Comparison of ENCODE assay signal across 24 cellular contexts in the genomic region with DNA sequence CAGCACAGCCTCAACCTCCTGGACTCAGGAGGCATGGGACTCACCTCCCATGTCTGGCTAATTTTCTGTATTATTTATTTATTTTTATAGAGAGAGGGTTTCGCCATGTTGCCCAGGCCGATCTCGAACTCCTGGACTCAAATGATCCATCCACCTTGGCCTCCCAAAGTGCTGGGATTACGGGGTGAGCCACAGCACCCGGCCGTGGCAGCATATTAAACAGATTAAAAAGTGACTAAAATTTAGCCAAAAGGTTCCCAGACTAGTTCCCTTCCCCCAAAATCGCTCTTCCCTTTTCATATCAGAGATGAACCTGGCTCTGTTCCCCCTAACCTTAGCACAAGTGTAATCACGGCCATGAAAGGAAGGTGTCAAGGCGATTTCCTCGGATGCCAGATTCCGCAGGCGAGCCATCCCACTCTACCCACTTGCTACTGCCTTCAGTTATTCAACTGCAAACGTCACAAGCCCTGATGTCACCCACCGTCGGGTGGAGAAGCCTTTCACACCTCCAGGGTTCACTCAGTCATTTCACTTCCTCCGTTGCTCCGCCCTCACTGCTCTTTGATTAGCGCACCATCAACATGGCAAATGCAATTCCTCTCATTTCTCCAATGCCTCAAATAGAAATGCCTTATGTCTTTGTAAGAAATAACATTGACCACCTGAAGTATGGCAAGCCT.
DNase-seq lines count a peak whose midpoint lies in the region; ATAC-seq and TF ChIP-seq lines count a peak whose summit lies in the region.
"Had no signal": no experiment of that assay in that cellular context is flagged by ENCODE, and none has a peak within 500 bp of the region (broad histone marks: within the 10 kb centered on the region; RNA-seq: fewer than 3 reads in every experiment).

No MANE protein-coding gene starts in this region.

- no peaks in the 10 kb centered on the region for H3K36me3 Mint-ChIP-seq in activated CD8-positive, alpha-beta T cell treated with anti-CD3 and anti-CD28 coated beads for 36 hours (ENCODE audit: low read depth)

- H3K9me3 Mint-ChIP-seq in activated CD8-positive, alpha-beta T cell treated with anti-CD3 and anti-CD28 coated beads for 36 hours = no peaks in the 10 kb centered on the region
- H3K9me3 Mint-ChIP-seq: neural crest cell had no signal

- ATAC-seq in activated CD8-positive, alpha-beta T cell treated with anti-CD3 and anti-CD28 coated beads for 36 hours = peak; percentile 53
- ATAC-seq in left colon = peak; percentile 18
- no peak for ATAC-seq in GM19328 (IDR thresholded peaks at IDR 0.05; ENCODE audit: unreplicated experiment)
- ATAC-seq: left lung, mucosa of descending colon had no signal

- no peak overlapping the region for H3K27ac Mint-ChIP-seq in activated CD8-positive, alpha-beta T cell treated with anti-CD3 and anti-CD28 coated beads for 36 hours

- no peak overlapping the region for H3K4me3 Mint-ChIP-seq in activated CD8-positive, alpha-beta T cell treated with anti-CD3 and anti-CD28 coated beads for 36 hours
- H3K4me3 Mint-ChIP-seq: neural crest cell had no signal

- peak; percentile 11 for DNase-seq in stimulated activated CD4-positive, alpha-beta T cell treated with anti-CD3 and anti-CD28 coated beads, Interleukin-1b, Interleukin-23, amount 100 ng/mL, for 48 hours
- no peak for DNase-seq in stimulated activated CD4-positive, alpha-beta T cell treated with anti-CD3 and anti-CD28 coated beads, Interleukin-2, amount 100 ng/mL, for 24 hours
- DNase-seq in activated CD8-positive, alpha-beta T cell treated with anti-CD3 and anti-CD28 coated beads for 36 hours = peak; percentile 41
- DNase-seq in left colon (no peak), ureter (ENCODE audit: low spot score) (peak; percentile 22), NOMO-1 (lab: John Stamatoyannopoulos, UW; ENCODE audit: unreplicated experiment in 2 of 2) (no peak), SKM-1 treated with dmso at 0.1 percent for 144 hours (lab: John Stamatoyannopoulos, UW; ENCODE audit: unreplicated experiment) (no peak)
- DNase-seq: activated CD4-positive, alpha-beta T cell treated with anti-CD3 and anti-CD28 coated beads for 4 hours; activated CD8-positive, alpha-beta memory T cell treated with anti-CD3 and anti-CD28 coated beads, Interleukin-2, amount 50 U/mL, for 4 hours; activated effector memory CD4-positive, alpha-beta T cell treated with anti-CD3 and anti-CD28 coated beads, Interleukin-2, amount 50 U/mL, for 16 hours; amygdala; DMS53; GDM1; Kasumi-1; left lung; mucosa of descending colon; NCI-H1048; NCI-H2029; NCI-H226; NCI-H82; SIG-M5; stimulated activated CD4-positive, alpha-beta T cell treated with anti-CD3 and anti-CD28 coated beads, Interleukin-4, amount 100 ng/mL, for 4 hours had no signal

- intact Hi-C loops in activated CD8-positive, alpha-beta T cell treated with anti-CD3 and anti-CD28 coated beads for 36 hours (cut with micrococcal nuclease) = no loop called here
- intact Hi-C loops in left colon (cut with DNase I, micrococcal nuclease) = no loop called here

- H3K4me1 Mint-ChIP-seq in activated CD8-positive, alpha-beta T cell treated with anti-CD3 and anti-CD28 coated beads for 36 hours (ENCODE audit: low read depth) = peaks cover 26% of the 10 kb centered on the region

- POLR2A ChIA-PET in activated CD8-positive, alpha-beta T cell treated with anti-CD3 and anti-CD28 coated beads for 36 hours (lab: Charles Lee) = interaction anchor here (0.7 to 1.2 kb wide), 2 partner anchors 9 to 145 kb away, joined by 3 read pairs; no protein-coding TSS in a partner anchor

- no peaks in the 10 kb centered on the region for H3K27me3 Mint-ChIP-seq in activated CD8-positive, alpha-beta T cell treated with anti-CD3 and anti-CD28 coated beads for 36 hours

- CTCF ChIA-PET in activated CD8-positive, alpha-beta T cell treated with anti-CD3 and anti-CD28 coated beads for 36 hours (lab: Charles Lee) = interaction anchor here (1.6 to 3.6 kb wide), 3 partner anchors 9 to 132 kb away, joined by 4 to 13 read pairs (median 8); no protein-coding TSS in a partner anchor

- no peak for TF ChIP-seq CTCF in activated CD8-positive, alpha-beta T cell treated with anti-CD3 and anti-CD28 coated beads for 36 hours (IDR thresholded peaks at IDR 0.05)

Comparison
In these comparisons a context has a peak if more than half of its experiments do, and no peak if none do; other contexts are left out.
1. DNase-seq: peak in stimulated activated CD4-positive, alpha-beta T cell treated with anti-CD3 and anti-CD28 coated beads, Interleukin-1b, Interleukin-23, amount 100 ng/mL, for 48 hours (single experiment), activated CD8-positive, alpha-beta T cell treated with anti-CD3 and anti-CD28 coated beads for 36 hours (single experiment) and ureter (single experiment); none in stimulated activated CD4-positive, alpha-beta T cell treated with anti-CD3 and anti-CD28 coated beads, Interleukin-2, amount 100 ng/mL, for 24 hours (0 of 2), left colon (0 of 2), NOMO-1 (0 of 2) and SKM-1 treated with dmso at 0.1 percent for 144 hours (single experiment).